ENCODE assay signal across 8 cellular contexts in genomic region chr5:150461231-150461630, GRCh38. TPM values are rescaled to one million over a fixed set of nuclear protein-coding genes. Genes with fewer than 3 reads are reported as not detected.
DNase-seq lines count a peak whose midpoint lies in the region; ATAC-seq and TF ChIP-seq lines count a peak whose summit lies in the region.

No MANE protein-coding gene starts in this region.

- peaks cover 45% of the 10 kb centered on the region for H3K4me1 Mint-ChIP-seq in activated CD8-positive, alpha-beta T cell treated with anti-CD3 and anti-CD28 coated beads, Interleukin-2, amount 10 ng/mL, durations not matched to agents 7 days and 5 days (ENCODE audit: low read depth)
- H3K4me1 Mint-ChIP-seq in stimulated activated effector memory CD8-positive, alpha-beta T cell treated with anti-CD3 and anti-CD28 coated beads, Interleukin-12 subunit alpha, Interleukin-12 subunit beta, amount 100 ng/mL, for 72 hours, result peaks cover 13% of the 10 kb centered on the region

- H3K27me3 ChIP-seq in HUES64 (ENCODE audit: insufficient read depth, low read length), result no peaks in the 10 kb centered on the region

- no peaks in the 10 kb centered on the region for H3K36me3 Mint-ChIP-seq in activated CD8-positive, alpha-beta T cell treated with anti-CD3 and anti-CD28 coated beads, Interleukin-2, amount 10 ng/mL, durations not matched to agents 7 days and 5 days (ENCODE audit: low read depth)
- peaks cover 5% of the 10 kb centered on the region for H3K36me3 Mint-ChIP-seq in stimulated activated effector memory CD8-positive, alpha-beta T cell treated with anti-CD3 and anti-CD28 coated beads, Interleukin-12 subunit alpha, Interleukin-12 subunit beta, amount 100 ng/mL, for 72 hours

- H3K4me3 Mint-ChIP-seq in activated CD8-positive, alpha-beta T cell treated with anti-CD3 and anti-CD28 coated beads, Interleukin-2, amount 10 ng/mL, durations not matched to agents 7 days and 5 days, result no peak overlapping the region
- H3K4me3 Mint-ChIP-seq in stimulated activated effector memory CD8-positive, alpha-beta T cell treated with anti-CD3 and anti-CD28 coated beads, Interleukin-12 subunit alpha, Interleukin-12 subunit beta, amount 100 ng/mL, for 72 hours, result no peak overlapping the region

- peak overlapping the region; percentile 38; the same call in 1 of the 2 replicates for H3K27ac ChIP-seq in HUES64 (ENCODE audit: low read depth, low read length)

- WGBS in HUES64, result 8% methylated on average over 2 of the region's 2 CpGs

- H3K9me3 ChIP-seq in HUES64 (ENCODE audit: insufficient read depth, low read depth, low read length), result no peaks in the 10 kb centered on the region

- in situ Hi-C loops in GM13977 (cut with MboI; ENCODE audit: low pct_unique_long_range_greater_than_20kb, low sequenced_read_pairs, unreplicated experiment), result no loop called here

- TF ChIP-seq CTCF in GM13977 (IDR thresholded peaks at IDR 0.05; ENCODE audit: extremely low read depth, insufficient read depth, missing control alignments), result no peak

- POLR2A ChIA-PET in activated CD8-positive, alpha-beta T cell treated with anti-CD3 and anti-CD28 coated beads, Interleukin-2, amount 10 ng/mL, durations not matched to agents 7 days and 5 days (lab: Charles Lee), result interaction anchor here (2.9 kb wide), 1 partner anchor 11 kb away, joined by 10 read pairs; the partner anchor contains the start of gene RPS14

- peak; percentile 81 for DNase-seq in GM13977 (ENCODE audit: low spot score)
- DNase-seq in activated CD8-positive, alpha-beta T cell treated with anti-CD3 and anti-CD28 coated beads, Interleukin-2, amount 10 ng/mL, durations not matched to agents 7 days and 5 days, result peak; percentile 48
- DNase-seq in NCI-H1436 (lab: John Stamatoyannopoulos, UW), result no peak
- DNase-seq in NCI-H748 (lab: John Stamatoyannopoulos, UW; ENCODE audit: unreplicated experiment), result no peak
- no peak for DNase-seq in retina
- no peak for DNase-seq in stimulated activated effector memory CD8-positive, alpha-beta T cell treated with anti-CD3 and anti-CD28 coated beads, Interleukin-12 subunit alpha, Interleukin-12 subunit beta, amount 100 ng/mL, for 72 hours (ENCODE audit: low spot score in 2 of 2)

- peaks cover 21% of the 10 kb centered on the region for H3K4me1 ChIP-seq in HUES64 (ENCODE audit: insufficient read depth, low read length)

- ATAC-seq in GM21526 (IDR thresholded peaks at IDR 0.05; ENCODE audit: low FRiP score, unreplicated experiment), result peak; percentile 78
- no peak for ATAC-seq in activated CD8-positive, alpha-beta T cell treated with anti-CD3 and anti-CD28 coated beads, Interleukin-2, amount 10 ng/mL, durations not matched to agents 7 days and 5 days
- no peak for ATAC-seq in stimulated activated effector memory CD8-positive, alpha-beta T cell treated with anti-CD3 and anti-CD28 coated beads, Interleukin-12 subunit alpha, Interleukin-12 subunit beta, amount 100 ng/mL, for 72 hours

- H3K36me3 ChIP-seq in HUES64 (ENCODE audit: insufficient read depth, low read length), result no peaks in the 10 kb centered on the region

- H3K9me3 Mint-ChIP-seq in activated CD8-positive, alpha-beta T cell treated with anti-CD3 and anti-CD28 coated beads, Interleukin-2, amount 10 ng/mL, durations not matched to agents 7 days and 5 days (ENCODE audit: insufficient read depth), result no peaks in the 10 kb centered on the region
- H3K9me3 Mint-ChIP-seq in stimulated activated effector memory CD8-positive, alpha-beta T cell treated with anti-CD3 and anti-CD28 coated beads, Interleukin-12 subunit alpha, Interleukin-12 subunit beta, amount 100 ng/mL, for 72 hours, result no peaks in the 10 kb centered on the region

- H3K9ac ChIP-seq in HUES64 (ENCODE audit: low read depth, low read length), result no peak overlapping the region

- H3K27me3 Mint-ChIP-seq in activated CD8-positive, alpha-beta T cell treated with anti-CD3 and anti-CD28 coated beads, Interleukin-2, amount 10 ng/mL, durations not matched to agents 7 days and 5 days (ENCODE audit: low read depth), result no peaks in the 10 kb centered on the region

- CTCF ChIA-PET in activated CD8-positive, alpha-beta T cell treated with anti-CD3 and anti-CD28 coated beads, Interleukin-2, amount 10 ng/mL, durations not matched to agents 7 days and 5 days (lab: Charles Lee), result interaction anchor here (1.3 to 5.4 kb wide), 4 partner anchors 11 to 239 kb away, joined by 3 to 45 read pairs (median 12); partner anchors contain the start of genes RBM22 and RPS14

- H3K27ac Mint-ChIP-seq in activated CD8-positive, alpha-beta T cell treated with anti-CD3 and anti-CD28 coated beads, Interleukin-2, amount 10 ng/mL, durations not matched to agents 7 days and 5 days, result peak overlapping the region; percentile 54
- no peak overlapping the region for H3K27ac Mint-ChIP-seq in stimulated activated effector memory CD8-positive, alpha-beta T cell treated with anti-CD3 and anti-CD28 coated beads, Interleukin-12 subunit alpha, Interleukin-12 subunit beta, amount 100 ng/mL, for 72 hours

- no peak overlapping the region for H3K4me3 ChIP-seq in HUES64 (ENCODE audit: low read length)

RNA-seq across cellular contexts. Expression of gene RPS14, which starts 11.7 kb away (rescaled TPM):
- polyA plus RNA-seq in HUES64 (2013, experiment 1 of 2), result 1,825 TPM
- 1,978 TPM for polyA plus RNA-seq in HUES64 (2013, experiment 2 of 2)
- total RNA-seq in activated CD8-positive, alpha-beta T cell treated with anti-CD3 and anti-CD28 coated beads, Interleukin-2, amount 10 ng/mL, durations not matched to agents 7 days and 5 days, result 1,000 to 10,000 TPM; 2,046 to 2,123 TPM

RNA-seq across cellular contexts. Expression of gene NDST1, which starts 46.7 kb away (rescaled TPM):
- 34.7 TPM for polyA plus RNA-seq in HUES64 (2013, experiment 1 of 2)
- polyA plus RNA-seq in HUES64 (2013, experiment 2 of 2), result 33.9 TPM
- total RNA-seq in activated CD8-positive, alpha-beta T cell treated with anti-CD3 and anti-CD28 coated beads, Interleukin-2, amount 10 ng/mL, durations not matched to agents 7 days and 5 days, result under 1 TPM; 0.63 TPM

RNA-seq across cellular contexts. Expression of gene CD74, which starts 48.5 kb away (rescaled TPM):
- polyA plus RNA-seq in HUES64 (2013, experiment 1 of 2), result 11.7 TPM
- 18.8 TPM for polyA plus RNA-seq in HUES64 (2013, experiment 2 of 2)
- 100 to 1,000 TPM; 395 to 407 TPM for total RNA-seq in activated CD8-positive, alpha-beta T cell treated with anti-CD3 and anti-CD28 coated beads, Interleukin-2, amount 10 ng/mL, durations not matched to agents 7 days and 5 days

Comparison
In these comparisons a context has a peak if more than half of its experiments do, and no peak if none do; other contexts are left out.
1. DNase-seq: peak in GM13977 (single experiment) and activated CD8-positive, alpha-beta T cell treated with anti-CD3 and anti-CD28 coated beads, Interleukin-2, amount 10 ng/mL, durations not matched to agents 7 days and 5 days (single experiment); none in NCI-H1436 (single experiment), NCI-H748 (single experiment), retina (single experiment) and stimulated activated effector memory CD8-positive, alpha-beta T cell treated with anti-CD3 and anti-CD28 coated beads, Interleukin-12 subunit alpha, Interleukin-12 subunit beta, amount 100 ng/mL, for 72 hours (0 of 2).